Comparison of ENCODE assay signal across 1 cellular context in the genomic region with DNA sequence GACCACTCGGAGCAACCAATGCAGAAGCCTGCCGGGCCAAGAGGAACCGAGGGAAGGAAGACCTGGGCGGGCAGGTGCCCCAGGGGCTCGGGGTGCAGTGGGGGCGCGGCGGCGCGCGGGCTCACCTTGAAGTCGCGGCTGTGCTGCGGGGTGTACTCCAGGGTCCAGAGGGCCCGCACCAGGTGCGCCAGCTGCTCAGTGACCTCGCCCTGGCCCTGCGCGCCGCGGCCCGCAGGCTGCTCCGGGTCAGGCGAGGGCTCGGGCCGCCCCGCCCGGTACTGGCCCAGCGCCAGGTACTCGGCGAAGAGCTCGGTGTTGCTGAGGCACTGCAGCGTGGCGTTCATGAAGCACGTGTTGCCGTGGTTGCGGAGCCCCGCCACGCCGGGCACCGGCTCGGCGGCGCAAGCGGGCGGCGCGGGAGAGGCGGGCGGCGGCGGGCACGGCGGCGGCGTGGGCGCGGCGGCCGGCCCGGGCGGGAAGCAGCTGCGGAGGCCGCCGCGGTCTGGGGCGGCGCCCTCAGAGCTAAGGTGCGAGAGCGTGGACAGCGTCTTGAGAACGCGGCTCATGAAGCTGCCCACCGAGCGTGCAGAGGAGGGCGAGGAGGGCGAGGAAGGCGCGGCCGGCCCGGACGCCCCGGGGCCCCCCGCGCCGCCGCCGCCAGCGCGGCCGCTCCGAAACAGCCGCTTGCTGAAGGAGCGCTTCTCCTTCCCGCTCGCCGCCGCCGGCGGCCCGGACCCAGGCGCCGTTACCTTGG.
TF ChIP-seq lines count a peak whose summit lies in the region.

No MANE protein-coding gene starts in this region.

TF ChIP-seq in SK-N-SH treated with all-trans-retinoic acid at 6 μM for 48 hours, 23 proteins besides CTCF, POLR2A, EP300 and RAD21 (continued from another document):
- TF ChIP-seq, protein P1, sequence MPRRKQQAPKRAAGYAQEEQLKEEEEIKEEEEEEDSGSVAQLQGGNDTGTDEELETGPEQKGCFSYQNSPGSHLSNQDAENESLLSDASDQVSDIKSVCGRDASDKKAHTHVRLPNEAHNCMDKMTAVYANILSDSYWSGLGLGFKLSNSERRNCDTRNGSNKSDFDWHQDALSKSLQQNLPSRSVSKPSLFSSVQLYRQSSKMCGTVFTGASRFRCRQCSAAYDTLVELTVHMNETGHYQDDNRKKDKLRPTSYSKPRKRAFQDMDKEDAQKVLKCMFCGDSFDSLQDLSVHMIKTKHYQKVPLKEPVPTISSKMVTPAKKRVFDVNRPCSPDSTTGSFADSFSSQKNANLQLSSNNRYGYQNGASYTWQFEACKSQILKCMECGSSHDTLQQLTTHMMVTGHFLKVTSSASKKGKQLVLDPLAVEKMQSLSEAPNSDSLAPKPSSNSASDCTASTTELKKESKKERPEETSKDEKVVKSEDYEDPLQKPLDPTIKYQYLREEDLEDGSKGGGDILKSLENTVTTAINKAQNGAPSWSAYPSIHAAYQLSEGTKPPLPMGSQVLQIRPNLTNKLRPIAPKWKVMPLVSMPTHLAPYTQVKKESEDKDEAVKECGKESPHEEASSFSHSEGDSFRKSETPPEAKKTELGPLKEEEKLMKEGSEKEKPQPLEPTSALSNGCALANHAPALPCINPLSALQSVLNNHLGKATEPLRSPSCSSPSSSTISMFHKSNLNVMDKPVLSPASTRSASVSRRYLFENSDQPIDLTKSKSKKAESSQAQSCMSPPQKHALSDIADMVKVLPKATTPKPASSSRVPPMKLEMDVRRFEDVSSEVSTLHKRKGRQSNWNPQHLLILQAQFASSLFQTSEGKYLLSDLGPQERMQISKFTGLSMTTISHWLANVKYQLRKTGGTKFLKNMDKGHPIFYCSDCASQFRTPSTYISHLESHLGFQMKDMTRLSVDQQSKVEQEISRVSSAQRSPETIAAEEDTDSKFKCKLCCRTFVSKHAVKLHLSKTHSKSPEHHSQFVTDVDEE (CRISPR knock-in tag; IDR thresholded peaks at IDR 0.05), result no peak
- TF ChIP-seq ISL1 (CRISPR knock-in tag; IDR thresholded peaks at IDR 0.05), result no peak
- no peak for TF ChIP-seq TCF4 (CRISPR knock-in tag; IDR thresholded peaks at IDR 0.05; ENCODE audit: borderline replicate concordance)
- no peak for TF ChIP-seq ARNTL (CRISPR knock-in tag; IDR thresholded peaks at IDR 0.05; ENCODE audit: borderline replicate concordance, low read depth)
- no peak for TF ChIP-seq ZNF565 (CRISPR knock-in tag; conservative IDR thresholded peaks at IDR 0.05; ENCODE audit: low read depth)
- TF ChIP-seq PPARA (CRISPR knock-in tag; IDR thresholded peaks at IDR 0.05; ENCODE audit: borderline replicate concordance), result no peak
- no peak for TF ChIP-seq RARB (CRISPR knock-in tag; IDR thresholded peaks at IDR 0.05)
- TF ChIP-seq, protein P2, sequence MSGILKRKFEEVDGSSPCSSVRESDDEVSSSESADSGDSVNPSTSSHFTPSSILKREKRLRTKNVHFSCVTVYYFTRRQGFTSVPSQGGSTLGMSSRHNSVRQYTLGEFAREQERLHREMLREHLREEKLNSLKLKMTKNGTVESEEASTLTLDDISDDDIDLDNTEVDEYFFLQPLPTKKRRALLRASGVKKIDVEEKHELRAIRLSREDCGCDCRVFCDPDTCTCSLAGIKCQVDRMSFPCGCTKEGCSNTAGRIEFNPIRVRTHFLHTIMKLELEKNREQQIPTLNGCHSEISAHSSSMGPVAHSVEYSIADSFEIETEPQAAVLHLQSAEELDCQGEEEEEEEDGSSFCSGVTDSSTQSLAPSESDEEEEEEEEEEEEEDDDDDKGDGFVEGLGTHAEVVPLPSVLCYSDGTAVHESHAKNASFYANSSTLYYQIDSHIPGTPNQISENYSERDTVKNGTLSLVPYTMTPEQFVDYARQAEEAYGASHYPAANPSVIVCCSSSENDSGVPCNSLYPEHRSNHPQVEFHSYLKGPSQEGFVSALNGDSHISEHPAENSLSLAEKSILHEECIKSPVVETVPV (CRISPR knock-in tag; IDR thresholded peaks at IDR 0.05), result no peak
- TF ChIP-seq CSDC2 (CRISPR knock-in tag; IDR thresholded peaks at IDR 0.05), result no peak
